22 cellular contexts compared by ENCODE assay signal in genomic region chr5:157155297-157155696, GRCh38. TPM values are rescaled to one million over a fixed set of nuclear protein-coding genes. Genes with fewer than 3 reads are reported as not detected.
DNase-seq lines count a peak whose midpoint lies in the region; TF ChIP-seq lines count a peak whose summit lies in the region.
"Had no signal": no experiment of that assay in that cellular context is flagged by ENCODE, and none has a peak within 500 bp of the region (broad histone marks: within the 10 kb centered on the region; RNA-seq: fewer than 3 reads in every experiment).

No MANE protein-coding gene starts in this region.

- CTCF ChIA-PET in activated CD4-positive, alpha-beta T cell treated with anti-CD3 and anti-CD28 coated beads, Interleukin-2, amount 10 ng/mL, durations not matched to agents 7 days and 5 days (lab: Charles Lee) = interaction anchor here (0.9 to 2.6 kb wide), 8 partner anchors 13 to 149 kb away, joined by 3 to 9 read pairs (median 4); partner anchors contain the start of gene MED7
- CTCF ChIA-PET in activated CD4-positive, alpha-beta memory T cell treated with anti-CD3 and anti-CD28 coated beads for 36 hours (lab: Charles Lee) = interaction anchor here (0.8 to 2.1 kb wide), 6 partner anchors 12 to 111 kb away, joined by 3 to 9 read pairs (median 3); partner anchors contain the start of genes CYFIP2 and ITK

- peak overlapping the region; percentile 97 for H3K27ac Mint-ChIP-seq in activated CD4-positive, alpha-beta T cell treated with anti-CD3 and anti-CD28 coated beads, Interleukin-2, amount 10 ng/mL, durations not matched to agents 7 days and 5 days
- H3K27ac Mint-ChIP-seq in activated CD4-positive, alpha-beta memory T cell treated with anti-CD3 and anti-CD28 coated beads for 36 hours = peak overlapping the region; percentile 96
- H3K27ac Mint-ChIP-seq in immature natural killer cell = peak overlapping the region; percentile 31 to 83 (median 66)

- TF ChIP-seq CTCF in sigmoid colon (IDR thresholded peaks at IDR 0.05) = no peak

- TF ChIP-seq EP300 in sigmoid colon (IDR thresholded peaks at IDR 0.05) = no peak

- intact Hi-C loops in activated CD4-positive, alpha-beta memory T cell treated with anti-CD3 and anti-CD28 coated beads for 36 hours (cut with micrococcal nuclease) = loop anchor here (5.0 kb wide), 2 partner anchors 37 to 442 kb away; no protein-coding TSS in a partner anchor
- intact Hi-C loops in sigmoid colon (cut with DNase I) = no loop called here

- WGBS in sigmoid colon, 2 donors = 64 to 88% methylated on average over 3 of the region's 3 CpGs

- no peaks in the 10 kb centered on the region for H3K27me3 ChIP-seq in sigmoid colon
- H3K27me3 ChIP-seq: SJCRH30, testis had no signal

- H3K9me3 ChIP-seq in sigmoid colon = no peaks in the 10 kb centered on the region
- H3K9me3 ChIP-seq: SJCRH30, testis had no signal

- peaks cover 9% of the 10 kb centered on the region for H3K36me3 Mint-ChIP-seq in activated CD4-positive, alpha-beta T cell treated with anti-CD3 and anti-CD28 coated beads, Interleukin-2, amount 10 ng/mL, durations not matched to agents 7 days and 5 days (ENCODE audit: low read depth)
- peaks cover 1% of the 10 kb centered on the region for H3K36me3 Mint-ChIP-seq in activated CD4-positive, alpha-beta memory T cell treated with anti-CD3 and anti-CD28 coated beads for 36 hours
- no peaks in the 10 kb centered on the region for H3K36me3 Mint-ChIP-seq in immature natural killer cell

- H3K9me3 Mint-ChIP-seq in activated CD4-positive, alpha-beta T cell treated with anti-CD3 and anti-CD28 coated beads, Interleukin-2, amount 10 ng/mL, durations not matched to agents 7 days and 5 days = no peaks in the 10 kb centered on the region
- no peaks in the 10 kb centered on the region for H3K9me3 Mint-ChIP-seq in activated CD4-positive, alpha-beta memory T cell treated with anti-CD3 and anti-CD28 coated beads for 36 hours
- no peaks in the 10 kb centered on the region for H3K9me3 Mint-ChIP-seq in immature natural killer cell

- no peak overlapping the region for H3K27ac ChIP-seq in sigmoid colon
- H3K27ac ChIP-seq: coronary artery, GM23248, HL-60, SJCRH30, testis had no signal

- no peaks in the 10 kb centered on the region for H3K27me3 Mint-ChIP-seq in activated CD4-positive, alpha-beta T cell treated with anti-CD3 and anti-CD28 coated beads, Interleukin-2, amount 10 ng/mL, durations not matched to agents 7 days and 5 days
- no peaks in the 10 kb centered on the region for H3K27me3 Mint-ChIP-seq in activated CD4-positive, alpha-beta memory T cell treated with anti-CD3 and anti-CD28 coated beads for 36 hours
- H3K27me3 Mint-ChIP-seq in immature natural killer cell (ENCODE audit: low read depth in 3 of 3) = peaks cover 0 to 2% (median 2%) of the 10 kb centered on the region in 3 donors

- no peak for TF ChIP-seq POLR2A in sigmoid colon (IDR thresholded peaks at IDR 0.05)

- H3K4me1 ChIP-seq in sigmoid colon = no peaks in the 10 kb centered on the region
- H3K4me1 ChIP-seq: SJCRH30, testis had no signal

- no peak overlapping the region for H3K4me3 ChIP-seq in sigmoid colon
- H3K4me3 ChIP-seq: coronary artery, GM23248, SJCRH30, testis had no signal

- no peak for DNase-seq in activated CD4-positive, alpha-beta T cell treated with anti-CD3 and anti-CD28 coated beads, Interleukin-2, amount 10 ng/mL, durations not matched to agents 7 days and 5 days
- no peak for DNase-seq in activated CD4-positive, alpha-beta T cell treated with anti-CD3 and anti-CD28 coated beads for 4 hours
- DNase-seq in activated CD4-positive, alpha-beta memory T cell treated with anti-CD3 and anti-CD28 coated beads for 36 hours = no peak
- no peak for DNase-seq in immature natural killer cell
- DNase-seq in sigmoid colon = no peak
- no peak for DNase-seq in NCI-H82 treated with DMSO at 0.1 percent for 48 hours (lab: John Stamatoyannopoulos, UW; ENCODE audit: unreplicated experiment)
- DNase-seq: DMS 273 treated with DMSO at 0.1 percent for 48 hours, GM23248, head of caudate nucleus, MV-4-11, NCI-H187, NCI-H345, SJCRH30, testis had no signal

- POLR2A ChIA-PET in activated CD4-positive, alpha-beta T cell treated with anti-CD3 and anti-CD28 coated beads, Interleukin-2, amount 10 ng/mL, durations not matched to agents 7 days and 5 days (lab: Charles Lee) = interaction anchor here (0.6 kb wide), 1 partner anchor 44 kb away, joined by 3 read pairs; no protein-coding TSS in a partner anchor
- POLR2A ChIA-PET in activated CD4-positive, alpha-beta memory T cell treated with anti-CD3 and anti-CD28 coated beads for 36 hours (lab: Charles Lee) = interaction anchor here (0.9 to 7.8 kb wide), 9 partner anchors 13 to 96 kb away, joined by 3 to 76 read pairs (median 6); partner anchors contain the start of genes ITK and MED7

- peaks cover 74% of the 10 kb centered on the region for H3K4me1 Mint-ChIP-seq in activated CD4-positive, alpha-beta T cell treated with anti-CD3 and anti-CD28 coated beads, Interleukin-2, amount 10 ng/mL, durations not matched to agents 7 days and 5 days
- H3K4me1 Mint-ChIP-seq in activated CD4-positive, alpha-beta memory T cell treated with anti-CD3 and anti-CD28 coated beads for 36 hours (ENCODE audit: low read depth) = peaks cover 82% of the 10 kb centered on the region
- H3K4me1 Mint-ChIP-seq in immature natural killer cell = peaks cover 14 to 18% of the 10 kb centered on the region in 2 donors

- peak overlapping the region; percentile 81 for H3K4me3 Mint-ChIP-seq in activated CD4-positive, alpha-beta T cell treated with anti-CD3 and anti-CD28 coated beads, Interleukin-2, amount 10 ng/mL, durations not matched to agents 7 days and 5 days
- peak overlapping the region; percentile 82 for H3K4me3 Mint-ChIP-seq in activated CD4-positive, alpha-beta memory T cell treated with anti-CD3 and anti-CD28 coated beads for 36 hours
- H3K4me3 Mint-ChIP-seq in immature natural killer cell = peak overlapping the region in 4 of 5 donors; percentile 43 to 80 (median 50)

- H3K36me3 ChIP-seq in sigmoid colon = no peaks in the 10 kb centered on the region
- H3K36me3 ChIP-seq: SJCRH30 had no signal

RNA-seq across cellular contexts. Expression of gene GARIN3, which starts 10.8 kb away (rescaled TPM):
- total RNA-seq in activated CD4-positive, alpha-beta T cell treated with anti-CD3 and anti-CD28 coated beads, Interleukin-2, amount 10 ng/mL, durations not matched to agents 7 days and 5 days = not detected
- 1 to 10 TPM; 1.3 to 1.4 TPM for total RNA-seq in activated CD4-positive, alpha-beta memory T cell treated with anti-CD3 and anti-CD28 coated beads for 36 hours
- polyA plus RNA-seq in immature natural killer cell (not detected), sigmoid colon (not detected)
- not detected for total RNA-seq in sigmoid colon
- total RNA-seq: G401; GM23248; liver; omental fat pad; SJCRH30; T-helper 2 cell treated with Interferon-gamma antibody and Interleukin-4, amounts not matched to agents 100 ng/mL and 5 ng/mL, for 36 hours had no signal
- polyA plus RNA-seq: adipose tissue, BJ, GM23248, liver had no signal

RNA-seq across cellular contexts. Expression of gene MED7, which starts 12.6 kb away (rescaled TPM):
- total RNA-seq in activated CD4-positive, alpha-beta T cell treated with anti-CD3 and anti-CD28 coated beads, Interleukin-2, amount 10 ng/mL, durations not matched to agents 7 days and 5 days = 10 to 100 TPM; 12.1 to 13.2 TPM
- total RNA-seq in activated CD4-positive, alpha-beta memory T cell treated with anti-CD3 and anti-CD28 coated beads for 36 hours = 10 to 100 TPM; 17.2 to 19.2 TPM
- polyA plus RNA-seq in immature natural killer cell (10 to 100 TPM; 14.6 to 17.9 (median 16.7) TPM), sigmoid colon (10 to 100 TPM; 14.9 to 19.2 (median 17.4) TPM)
- 10 to 100 TPM in 3 of 4 donors, 1 to 10 TPM in 1; 9.7 to 15.1 (median 10.6) TPM for total RNA-seq in sigmoid colon

RNA-seq across cellular contexts. Expression of gene ITK, which starts 25.3 kb away (rescaled TPM):
- 100 to 1,000 TPM; 258 to 306 TPM for total RNA-seq in activated CD4-positive, alpha-beta T cell treated with anti-CD3 and anti-CD28 coated beads, Interleukin-2, amount 10 ng/mL, durations not matched to agents 7 days and 5 days
- 100 to 1,000 TPM; 236 to 240 TPM for total RNA-seq in activated CD4-positive, alpha-beta memory T cell treated with anti-CD3 and anti-CD28 coated beads for 36 hours
- polyA plus RNA-seq in immature natural killer cell (10 to 100 TPM; 38.5 to 71.9 (median 54.6) TPM), sigmoid colon (10 to 100 TPM in 1 of 3 donors, under 1 TPM in 2; 0.60 to 15.1 (median 0.92) TPM)
- 1 to 10 TPM; 1.1 to 6.6 (median 1.7) TPM for total RNA-seq in sigmoid colon
- total RNA-seq: G401, SJCRH30 had no signal
- polyA plus RNA-seq: BJ, GM23248 had no signal

RNA-seq across cellular contexts. Expression of gene HAVCR2, which starts 46.5 kb away (rescaled TPM):
- 10 to 100 TPM; 30.9 to 34.7 TPM for total RNA-seq in activated CD4-positive, alpha-beta T cell treated with anti-CD3 and anti-CD28 coated beads, Interleukin-2, amount 10 ng/mL, durations not matched to agents 7 days and 5 days
- 10 to 100 TPM; 23.2 to 24.3 TPM for total RNA-seq in activated CD4-positive, alpha-beta memory T cell treated with anti-CD3 and anti-CD28 coated beads for 36 hours
- 100 to 1,000 TPM; 101 to 167 (median 130) TPM for polyA plus RNA-seq in immature natural killer cell
- 10 to 100 TPM in 1 of 4 donors, 1 to 10 TPM in 3; 3.9 to 21.7 (median 5.4) TPM for total RNA-seq in sigmoid colon
- polyA plus RNA-seq in sigmoid colon = 1 to 10 TPM; 3.6 to 9.2 (median 6.4) TPM
- total RNA-seq: G401, GM23248 had no signal
- polyA plus RNA-seq: BJ, GM23248 had no signal

Comparison
In these comparisons a context has a peak if more than half of its experiments do, and no peak if none do; other contexts are left out.
1. RNA of gene ITK, which starts 25.3 kb away (total RNA-seq): 258 to 306 TPM in activated CD4-positive, alpha-beta T cell treated with anti-CD3 and anti-CD28 coated beads, Interleukin-2, amount 10 ng/mL, durations not matched to agents 7 days and 5 days and 236 to 240 TPM in activated CD4-positive, alpha-beta memory T cell treated with anti-CD3 and anti-CD28 coated beads for 36 hours; 1.1 to 6.6 TPM in sigmoid colon; every median in the first group is over 10 times any median in the second.
2. Peak in every context shown above with its lines, with median percentiles within 50 percentile points of each other: H3K27ac Mint-ChIP-seq and H3K4me3 Mint-ChIP-seq.